ENCODE assay signal across 1 cellular context in genomic region chr10:63630085-63630927, GRCh38.
TF ChIP-seq lines count a peak whose summit lies in the region.

No MANE protein-coding gene starts in this region.

TF ChIP-seq in GM12878, 131 proteins besides CTCF, POLR2A, EP300 and RAD21 (continued from another document):
- TF ChIP-seq ATF7 (IDR thresholded peaks at IDR 0.05; ENCODE audit: low read depth) (no peak), EZH2 (IDR thresholded peaks at IDR 0.05; ENCODE audit: borderline replicate concordance, control insufficient read depth, low read depth, low read length) (no peak), IKZF2 (IDR thresholded peaks at IDR 0.05) (peak in 1 of 2 experiments; percentile 20; a peak in 1 of 4 replicates), CREB1 (IDR thresholded peaks at IDR 0.05; ENCODE audit: low read depth) (peak; percentile 55), CHD2 (IDR thresholded peaks at IDR 0.05; ENCODE audit: borderline replicate concordance, low read depth, low read length) (no peak), NR2F1 (conservative IDR thresholded peaks at IDR 0.05) (0 out of 2 replicates have a peak, but pooled peaks have one; percentile 2), GATAD2B (conservative IDR thresholded peaks at IDR 0.05; ENCODE audit: low read depth) (peak; percentile 63), IRF4 (IDR thresholded peaks at IDR 0.05; ENCODE audit: low read depth, low read length) (no peak), SKIL (IDR thresholded peaks at IDR 0.05; ENCODE audit: low read depth, poor library complexity, severe bottlenecking) (no peak), CBX5 (IDR thresholded peaks at IDR 0.05; ENCODE audit: low read depth) (no peak), MEF2A (IDR thresholded peaks at IDR 0.05; ENCODE audit: insufficient read depth, low read depth, low read length) (0 out of 2 replicates have a peak, but pooled peaks have one; percentile 4), CBFB (IDR thresholded peaks at IDR 0.05; ENCODE audit: low read depth) (no peak; the same call in 1 of the 2 replicates), KAT2A (conservative IDR thresholded peaks at IDR 0.05; ENCODE audit: control insufficient read depth, low read depth, low read length) (no peak), FOS (IDR thresholded peaks at IDR 0.05; ENCODE audit: borderline replicate concordance, extremely low read depth, insufficient read length) (no peak), MTA3 (IDR thresholded peaks at IDR 0.05; ENCODE audit: borderline replicate concordance, low read length) (no peak), MYB (IDR thresholded peaks at IDR 0.05; ENCODE audit: borderline replicate concordance, low read depth, low read length) (no peak), NKRF (conservative IDR thresholded peaks at IDR 0.05) (peak; percentile 52; the same call in 1 of the 2 replicates), NRF1 (conservative IDR thresholded peaks at IDR 0.05; ENCODE audit: low read depth, low read length) (no peak)
- TF ChIP-seq, protein P1, sequence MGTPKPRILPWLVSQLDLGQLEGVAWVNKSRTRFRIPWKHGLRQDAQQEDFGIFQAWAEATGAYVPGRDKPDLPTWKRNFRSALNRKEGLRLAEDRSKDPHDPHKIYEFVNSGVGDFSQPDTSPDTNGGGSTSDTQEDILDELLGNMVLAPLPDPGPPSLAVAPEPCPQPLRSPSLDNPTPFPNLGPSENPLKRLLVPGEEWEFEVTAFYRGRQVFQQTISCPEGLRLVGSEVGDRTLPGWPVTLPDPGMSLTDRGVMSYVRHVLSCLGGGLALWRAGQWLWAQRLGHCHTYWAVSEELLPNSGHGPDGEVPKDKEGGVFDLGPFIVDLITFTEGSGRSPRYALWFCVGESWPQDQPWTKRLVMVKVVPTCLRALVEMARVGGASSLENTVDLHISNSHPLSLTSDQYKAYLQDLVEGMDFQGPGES (IDR thresholded peaks at IDR 0.05) = no peak
TF ChIP-seq in GM12878: peak in this region for 18.
